ENCODE assay signal across 25 cellular contexts in genomic region chr1:95124342-95124741, GRCh38.
"Had no signal": no experiment of that assay in that cellular context is flagged by ENCODE, and none has a peak within 500 bp of the region (broad histone marks: within the 10 kb centered on the region; RNA-seq: fewer than 3 reads in every experiment).

No MANE protein-coding gene starts in this region.

- H3K4me3 ChIP-seq: stomach, suprapubic skin, testis, thoracic aorta, thyroid gland, tibial artery, tibial nerve, transverse colon, upper lobe of left lung, upper lobe of right lung, uterus, vagina had no signal

- H3K27me3 ChIP-seq: stomach, suprapubic skin, testis, thyroid gland, tibial artery, tibial nerve, transverse colon, upper lobe of left lung, upper lobe of right lung, uterus, vagina had no signal

- H3K9me3 ChIP-seq: stomach, suprapubic skin, testis, thoracic aorta, thyroid gland, tibial artery, tibial nerve, transverse colon, upper lobe of left lung, upper lobe of right lung, uterus, vagina had no signal

- H3K4me1 ChIP-seq: suprapubic skin, testis, tibial nerve, upper lobe of left lung, upper lobe of right lung, uterus, vagina had no signal

- ATAC-seq: stimulated activated effector memory CD8-positive, alpha-beta T cell treated with anti-CD3 and anti-CD28 coated beads, Interleukin-12 subunit alpha, Interleukin-12 subunit beta, amount 100 ng/mL, for 72 hours; stimulated activated memory B cell treated with anti-CD40 and anti-IgM and Interleukin-4, amounts not matched to agents 10 μg/mL and 1 μg/mL and 100 μg/mL, for 72 hours; stimulated activated naive B cell treated with anti-CD40 and anti-IgM and Interleukin-4, amounts not matched to agents 10 μg/mL and 1 μg/mL and 100 μg/mL, for 72 hours; stimulated activated naive CD8-positive, alpha-beta T cell treated with anti-CD3 and anti-CD28 coated beads, Interleukin-15, amount 100 ng/mL, for 72 hours; stimulated activated naive CD8-positive, alpha-beta T cell treated with anti-CD3 and anti-CD28 coated beads, Interleukin-15, Interleukin-2, amounts not matched to agents 100 U/mL and 50 U/mL, for 24 hours; upper lobe of right lung had no signal

- DNase-seq: stimulated activated CD4-positive, alpha-beta T cell treated with anti-CD3 and anti-CD28 coated beads, Interleukin-2, amount 100 ng/mL, for 48 hours; stimulated activated CD4-positive, alpha-beta T cell treated with anti-CD3 and anti-CD28 coated beads, Interleukin-4, amount 100 ng/mL, for 1 hour; stimulated activated CD4-positive, alpha-beta T cell treated with anti-CD3 and anti-CD28 coated beads, Interleukin-4, amount 100 ng/mL, for 24 hours; stimulated activated CD4-positive, alpha-beta T cell treated with anti-CD3 and anti-CD28 coated beads, Interleukin-4, amount 100 ng/mL, for 4 hours; stimulated activated CD8-positive, alpha-beta memory T cell treated with anti-CD3 and anti-CD28 coated beads, Interleukin-4, amount 100 ng/mL, for 48 hours; stimulated activated naive B cell treated with anti-CD40 and anti-IgM and Interleukin-4, amounts not matched to agents 10 μg/mL and 1 μg/mL and 100 μg/mL, for 72 hours; stimulated activated naive CD4-positive, alpha-beta T cell; stimulated activated naive CD4-positive, alpha-beta T cell treated with Interleukin-2 at 50 U/mL for 16 hours; stimulated activated naive CD8-positive, alpha-beta T cell treated with anti-CD3 and anti-CD28 coated beads, Interleukin-15, amount 100 ng/mL, for 72 hours; stimulated activated naive CD8-positive, alpha-beta T cell treated with anti-CD3 and anti-CD28 coated beads, Interleukin-15, Interleukin-2, amounts not matched to agents 100 U/mL and 50 U/mL, for 24 hours; stomach; substantia nigra; testis; thyroid gland; tibial artery; transverse colon; upper lobe of left lung; upper lobe of right lung; uterus had no signal

- H3K27ac ChIP-seq: stomach, suprapubic skin, testis, thoracic aorta, thyroid gland, tibial artery, tibial nerve, transverse colon, upper lobe of left lung, upper lobe of right lung, uterus, vagina had no signal

- H3K36me3 ChIP-seq: stomach, suprapubic skin, thoracic aorta, thyroid gland, tibial artery, tibial nerve, transverse colon, upper lobe of left lung, upper lobe of right lung, uterus, vagina had no signal
